Comparison of ENCODE assay signal across 8 cellular contexts in genomic region chr17:20226814-20227482, GRCh38.
A peak's percentile ranks its signal among the peaks of the same experiment; 100 is the strongest.
DNase-seq lines count a peak whose midpoint lies in the region; ATAC-seq lines count a peak whose summit lies in the region.

No MANE protein-coding gene starts in this region.

- no peaks in the 10 kb centered on the region for H3K27me3 ChIP-seq in mesenchymal stem cell (ENCODE audit: control insufficient read depth in 1 of 2, insufficient read depth in 1 of 2, low read length in 2 of 2)

- no peak overlapping the region for H3K4me2 ChIP-seq in mesenchymal stem cell (ENCODE audit: low read length, poor library complexity, severe bottlenecking)

- H3K79me1 ChIP-seq in mesenchymal stem cell (replicated peaks; ENCODE audit: low read length, poor library complexity, severe bottlenecking): peaks cover 34% of the 10 kb centered on the region

- H2BK15ac ChIP-seq in mesenchymal stem cell (ENCODE audit: low read depth, poor library complexity, severe bottlenecking): no peak overlapping the region

- H2BK120ac ChIP-seq in mesenchymal stem cell (ENCODE audit: low read depth, low read length): no peak overlapping the region

- no peak overlapping the region for H3K14ac ChIP-seq in mesenchymal stem cell (ENCODE audit: low read length in 2 of 2)

- H3K4me1 ChIP-seq in mesenchymal stem cell (ENCODE audit: control insufficient read depth, insufficient read depth, low read depth, low read length): peaks cover 24% of the 10 kb centered on the region

- peak overlapping the region in 1 of 2 experiments; percentile 28 for H3K18ac ChIP-seq in mesenchymal stem cell (ENCODE audit: low read depth in 1 of 2, low read length in 2 of 2)

- H4K91ac ChIP-seq in mesenchymal stem cell (ENCODE audit: low read length): no peak overlapping the region

- H3K4me3 Mint-ChIP-seq in effector memory CD8-positive, alpha-beta T cell: no peak overlapping the region

- H3K36me3 Mint-ChIP-seq in effector memory CD8-positive, alpha-beta T cell (ENCODE audit: insufficient read depth): peaks cover 7% of the 10 kb centered on the region

- peaks cover 2 to 16% of the 10 kb centered on the region in 2 experiments for H3K36me3 ChIP-seq in mesenchymal stem cell (ENCODE audit: control insufficient read depth in 1 of 2, insufficient read depth in 2 of 2, low read depth in 1 of 2, low read length in 2 of 2)

- H2BK5ac ChIP-seq in mesenchymal stem cell (ENCODE audit: low read depth, low read length, poor library complexity, severe bottlenecking): no peak overlapping the region

- H3K4me1 Mint-ChIP-seq in effector memory CD8-positive, alpha-beta T cell (ENCODE audit: low read depth in 2 of 2): no peaks in the 10 kb centered on the region

- no peaks in the 10 kb centered on the region for H3K9me3 ChIP-seq in mesenchymal stem cell (ENCODE audit: control insufficient read depth, low read length)

- peak overlapping the region; percentile 20 for H3K9ac ChIP-seq in mesenchymal stem cell (ENCODE audit: low read length)

- H3K9me3 Mint-ChIP-seq in effector memory CD8-positive, alpha-beta T cell: no peaks in the 10 kb centered on the region

- no peak overlapping the region for H2AK5ac ChIP-seq in mesenchymal stem cell (ENCODE audit: low read length, severe bottlenecking)

- no peak overlapping the region for H3K23ac ChIP-seq in mesenchymal stem cell (ENCODE audit: low read length in 2 of 2)

- no peak overlapping the region for H2AFZ ChIP-seq in mesenchymal stem cell (ENCODE audit: low read depth, low read length)

- no peak overlapping the region for H4K8ac ChIP-seq in mesenchymal stem cell (ENCODE audit: low read length)

- H3K4me3 ChIP-seq in mesenchymal stem cell (ENCODE audit: insufficient read depth in 1 of 2, low read depth in 1 of 2, low read length in 2 of 2): no peak overlapping the region

- no peak overlapping the region for H3K27ac ChIP-seq in mesenchymal stem cell (ENCODE audit: low read length, poor library complexity, severe bottlenecking)

- DNase-seq in EH (ENCODE audit: low read depth) (peak; percentile 85), NOMO-1 (lab: John Stamatoyannopoulos, UW; ENCODE audit: unreplicated experiment in 2 of 2) (peak; percentile 49 to 65), mesenchymal stem cell (peak; percentile 77)
- DNase-seq in activated CD8-positive, alpha-beta memory T cell treated with anti-CD3 and anti-CD28 coated beads for 24 hours: peak; percentile 88
- peak; percentile 47 to 60 (median 56) for DNase-seq in effector memory CD8-positive, alpha-beta T cell
- peak; percentile 39 to 47 for DNase-seq in stimulated activated CD8-positive, alpha-beta memory T cell treated with anti-CD3 and anti-CD28 coated beads, Interleukin-15, amount 100 ng/mL, for 4 hours (ENCODE audit: low read depth in 2 of 2)

- peak overlapping the region in 1 of 2 experiments; percentile 44 for H3K4ac ChIP-seq in mesenchymal stem cell (ENCODE audit: low read depth in 1 of 2, low read length in 2 of 2)

- WGBS in mesenchymal stem cell: 46% methylated on average over 8 of the region's 8 CpGs

- H3K27ac Mint-ChIP-seq in effector memory CD8-positive, alpha-beta T cell: peak overlapping the region in 1 of 2 donors; percentile 27

- no peaks in the 10 kb centered on the region for H3K27me3 Mint-ChIP-seq in effector memory CD8-positive, alpha-beta T cell

- ATAC-seq in HG03432 (IDR thresholded peaks at IDR 0.05; ENCODE audit: unreplicated experiment): peak; percentile 67
- peak; percentile 84 for ATAC-seq in effector memory CD8-positive, alpha-beta T cell (replicated peaks)
- ATAC-seq in HG02642 (IDR thresholded peaks at IDR 0.05; ENCODE audit: poor library complexity, unreplicated experiment): no peak

- H2BK12ac ChIP-seq in mesenchymal stem cell (ENCODE audit: low read length in 2 of 2): peak overlapping the region in 1 of 2 experiments; percentile 15
